ENCODE assay signal across 19 cellular contexts in genomic region chr3:150165396-150166094, GRCh38.
"Had no signal": no experiment of that assay in that cellular context is flagged by ENCODE, and none has a peak within 500 bp of the region (broad histone marks: within the 10 kb centered on the region; RNA-seq: fewer than 3 reads in every experiment).

No MANE protein-coding gene starts in this region.

- H3K27me3 ChIP-seq: esophagus muscularis mucosa, gastrocnemius medialis, heart right ventricle, ovary, right atrium auricular region, sigmoid colon, testis, transverse colon had no signal

- H3K4me1 ChIP-seq: testis, transverse colon had no signal

- H3K4me3 ChIP-seq: esophagus muscularis mucosa, gastrocnemius medialis, heart right ventricle, ovary, right atrium auricular region, sigmoid colon, skin epidermis, testis, transverse colon had no signal

- ATAC-seq: gastrocnemius medialis; heart right ventricle; naive thymus-derived CD4-positive, alpha-beta T cell; stimulated activated naive B cell treated with anti-CD40 and anti-IgM and Interleukin-4, amounts not matched to agents 10 μg/mL and 1 μg/mL and 100 μg/mL, for 72 hours; stimulated activated naive CD8-positive, alpha-beta T cell treated with anti-CD3 and anti-CD28 coated beads, Interleukin-15, amount 100 ng/mL, for 72 hours had no signal

- H3K36me3 ChIP-seq: esophagus muscularis mucosa, gastrocnemius medialis, heart right ventricle, ovary, right atrium auricular region, sigmoid colon, transverse colon had no signal

- DNase-seq: effector memory CD4-positive, alpha-beta T cell; gastrocnemius medialis; heart right ventricle; hypothalamus; kidney glomerular epithelial cell; naive thymus-derived CD4-positive, alpha-beta T cell; nucleus accumbens; ovary; sigmoid colon; stimulated activated CD4-positive, alpha-beta T cell treated with anti-CD3 and anti-CD28 coated beads, Interleukin-2, amount 100 ng/mL, for 24 hours; stimulated activated CD4-positive, alpha-beta T cell treated with anti-CD3 and anti-CD28 coated beads, Interleukin-4, amount 100 ng/mL, for 4 hours; stimulated activated naive B cell treated with anti-CD40 and anti-IgM and Interleukin-4, amounts not matched to agents 10 μg/mL and 1 μg/mL and 100 μg/mL, for 72 hours; stimulated activated naive CD8-positive, alpha-beta T cell treated with anti-CD3 and anti-CD28 coated beads, Interleukin-15, amount 100 ng/mL, for 72 hours; testis; transverse colon had no signal

- H3K9me3 ChIP-seq: esophagus muscularis mucosa, gastrocnemius medialis, ovary, right atrium auricular region, sigmoid colon, testis, transverse colon had no signal

- H3K27ac ChIP-seq: epithelial cell of prostate, esophagus muscularis mucosa, gastrocnemius medialis, heart right ventricle, ovary, right atrium auricular region, sigmoid colon, skin epidermis, testis, transverse colon had no signal
